Comparison of ENCODE assay signal across 8 cellular contexts in genomic region chr5:74866653-74867162, GRCh38. TPM values are rescaled to one million over a fixed set of nuclear protein-coding genes. Genes with fewer than 3 reads are reported as not detected.
DNase-seq lines count a peak whose midpoint lies in the region; ATAC-seq, FAIRE-seq and TF ChIP-seq lines count a peak whose summit lies in the region.

No MANE protein-coding gene starts in this region.

- H3K9ac ChIP-seq in PC-3 (ENCODE audit: low read length): peak overlapping the region; percentile 68; the same call in 1 of the 2 replicates

- peak overlapping the region; percentile 99 for H2AFZ ChIP-seq in PC-3 (ENCODE audit: low read length)

- H3K27me3 Mint-ChIP-seq in endothelial cell (ENCODE audit: unreplicated experiment): peaks cover 5% of the 10 kb centered on the region
- H3K27me3 Mint-ChIP-seq in natural killer cell treated with Interleukin-12 subunit alpha and Interleukin-12 subunit beta and Interleukin-15 and Interleukin-18, amount 100 ng/mL, for 72 hours: peaks cover 0 to 3% of the 10 kb centered on the region in 2 donors

- H4K20me1 ChIP-seq in PC-3 (ENCODE audit: low read length): no peaks in the 10 kb centered on the region

- peaks cover 4% of the 10 kb centered on the region for H3K36me3 Mint-ChIP-seq in endothelial cell (ENCODE audit: low read depth, unreplicated experiment)
- peaks cover 6% of the 10 kb centered on the region for H3K36me3 Mint-ChIP-seq in natural killer cell treated with Interleukin-12 subunit alpha and Interleukin-12 subunit beta and Interleukin-15 and Interleukin-18, amount 100 ng/mL, for 72 hours

- H3F3A ChIP-seq in PC-3 (ENCODE audit: low read length, unreplicated experiment): no peaks in the 10 kb centered on the region

- no peaks in the 10 kb centered on the region for H3K9me3 ChIP-seq in PC-3 (ENCODE audit: low read length)

- intact Hi-C loops in PC-3 (cut with micrococcal nuclease): no loop called here

- no peaks in the 10 kb centered on the region for H3K36me3 ChIP-seq in PC-3 (ENCODE audit: low read depth, low read length)

- H3K27me3 ChIP-seq in PC-3 (ENCODE audit: low read length): no peaks in the 10 kb centered on the region

- DNase-seq in PC-3 (no peak), endothelial cell (ENCODE audit: low spot score) (peak; percentile 38), AG08396 (ENCODE audit: low spot score) (no peak), NCI-H146 (lab: John Stamatoyannopoulos, UW) (no peak), inferior parietal cortex (ENCODE audit: extremely low spot score) (no peak), GM19239 (ENCODE audit: insufficient read length, low spot score) (no peak)
- no peak for DNase-seq in natural killer cell treated with Interleukin-12 subunit alpha and Interleukin-12 subunit beta and Interleukin-15 and Interleukin-18, amount 100 ng/mL, for 72 hours (ENCODE audit: low spot score)

- H3K9me3 Mint-ChIP-seq in endothelial cell (ENCODE audit: unreplicated experiment): no peaks in the 10 kb centered on the region
- H3K9me3 Mint-ChIP-seq in natural killer cell treated with Interleukin-12 subunit alpha and Interleukin-12 subunit beta and Interleukin-15 and Interleukin-18, amount 100 ng/mL, for 72 hours: no peaks in the 10 kb centered on the region

- CTCF ChIA-PET in PC-3 (lab: Charles Lee): no interaction called here

- no peak for FAIRE-seq in GM19239 (lab: Jason Lieb, UNC)

- H3K4me1 ChIP-seq in PC-3 (ENCODE audit: insufficient read depth, low read length): peaks cover 6% of the 10 kb centered on the region; the same call in 1 of the 2 replicates

- peak overlapping the region; percentile 84 for H3K4me2 ChIP-seq in PC-3 (ENCODE audit: low read length)

- ATAC-seq in GM21529 (IDR thresholded peaks at IDR 0.05; ENCODE audit: unreplicated experiment) (peak; percentile 8), PC-3 (no peak; the same call in 1 of the 2 replicates)
- peak; percentile 22 to 45 for ATAC-seq in natural killer cell treated with Interleukin-12 subunit alpha and Interleukin-12 subunit beta and Interleukin-15 and Interleukin-18, amount 100 ng/mL, for 72 hours

- no peaks in the 10 kb centered on the region for H3K9me2 ChIP-seq in PC-3 (replicated peaks; ENCODE audit: low read length)

- no TSS peak for BruUV-seq in PC-3 (replicated peaks; lab: Mats Ljungman, UMichigan)

- H3K79me2 ChIP-seq in PC-3 (ENCODE audit: low read length): peaks cover 40% of the 10 kb centered on the region

- H3K4me3 Mint-ChIP-seq in endothelial cell (ENCODE audit: unreplicated experiment): peak overlapping the region; percentile 90
- peak overlapping the region; percentile 92 for H3K4me3 Mint-ChIP-seq in natural killer cell treated with Interleukin-12 subunit alpha and Interleukin-12 subunit beta and Interleukin-15 and Interleukin-18, amount 100 ng/mL, for 72 hours

- POLR2A ChIA-PET in PC-3 (lab: Charles Lee; ENCODE audit: unreplicated experiment): no interaction called here

- H3K4me3 ChIP-seq in PC-3 (ENCODE audit: low read length): peak overlapping the region; percentile 91

- peaks cover 16% of the 10 kb centered on the region for H3K4me1 Mint-ChIP-seq in endothelial cell (ENCODE audit: unreplicated experiment)
- H3K4me1 Mint-ChIP-seq in natural killer cell treated with Interleukin-12 subunit alpha and Interleukin-12 subunit beta and Interleukin-15 and Interleukin-18, amount 100 ng/mL, for 72 hours (ENCODE audit: low read depth in 2 of 2): peaks cover 25 to 28% of the 10 kb centered on the region in 2 donors

- H3K27ac Mint-ChIP-seq in endothelial cell (ENCODE audit: unreplicated experiment): peak overlapping the region; percentile 76
- H3K27ac Mint-ChIP-seq in natural killer cell treated with Interleukin-12 subunit alpha and Interleukin-12 subunit beta and Interleukin-15 and Interleukin-18, amount 100 ng/mL, for 72 hours: peak overlapping the region; percentile 71 to 90

- no peak overlapping the region for H3K27ac ChIP-seq in PC-3 (ENCODE audit: low read length)

- TF ChIP-seq CTCF in PC-3 (conservative IDR thresholded peaks at IDR 0.05; ENCODE audit: low read depth, low read length): no peak
- no peak for TF ChIP-seq CTCF in endothelial cell (IDR thresholded peaks at IDR 0.05; ENCODE audit: unreplicated experiment)

RNA-seq across cellular contexts. Expression of gene FAM169A, which starts 0.5 kb away (rescaled TPM):
- total RNA-seq in PC-3 (2014; rRNA removed) (10.6 and 11.2 TPM in 2 replicates), endothelial cell (ENCODE audit: unreplicated experiment) (21.1 TPM)
- total RNA-seq in natural killer cell treated with Interleukin-12 subunit alpha and Interleukin-12 subunit beta and Interleukin-15 and Interleukin-18, amount 100 ng/mL, for 72 hours: 10 to 100 TPM in 1 of 2 donors, 1 to 10 TPM in 1; 7.9 to 13.4 TPM
